27 cellular contexts compared by ENCODE assay signal in the genomic region with DNA sequence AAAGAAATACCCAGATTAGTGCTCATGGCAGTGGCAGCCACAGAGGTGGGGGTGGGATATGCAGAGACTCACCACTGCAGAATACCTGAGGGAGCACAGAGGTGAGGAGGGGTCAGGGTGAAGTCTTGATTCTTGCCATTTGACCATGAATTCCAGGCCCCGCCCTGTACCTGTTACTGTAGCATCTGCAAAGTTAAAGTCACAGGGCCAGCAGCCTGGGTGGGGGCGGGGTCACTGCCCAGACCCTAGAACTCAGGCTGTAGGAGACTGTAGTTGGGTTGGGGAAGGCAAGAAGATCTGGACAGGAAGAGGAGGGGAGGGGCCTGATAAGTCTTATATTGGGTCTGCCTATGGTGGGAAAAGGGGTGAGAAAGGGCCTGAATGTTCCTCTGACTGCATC. TPM values are rescaled to one million over a fixed set of nuclear protein-coding genes. Genes with fewer than 3 reads are reported as not detected.
"Had no signal": no experiment of that assay in that cellular context is flagged by ENCODE, and none has a peak within 500 bp of the region (broad histone marks: within the 10 kb centered on the region; RNA-seq: fewer than 3 reads in every experiment).

No MANE protein-coding gene starts in this region.

- H3K27me3 ChIP-seq: left lung, pancreas, tibial nerve, uterus had no signal

- DNase-seq: hypothalamus; immature natural killer cell; kidney; left colon; left lung; lower lobe of right lung; mammary epithelial cell; mesenchymal stem cell; naive B cell; natural killer cell; pancreas; posterior cingulate gyrus; retina; stimulated activated CD4-positive, alpha-beta T cell treated with anti-CD3 and anti-CD28 coated beads, Interleukin-12 subunit alpha, Interleukin-12 subunit beta, amount 100 ng/mL, for 4 hours; stimulated activated CD4-positive, alpha-beta T cell treated with anti-CD3 and anti-CD28 coated beads, Interleukin-15, amount 100 ng/mL, for 24 hours; stimulated activated CD4-positive, alpha-beta T cell treated with anti-CD3 and anti-CD28 coated beads, Interleukin-2, amount 100 ng/mL, for 24 hours; stimulated activated CD4-positive, alpha-beta T cell treated with anti-CD3 and anti-CD28 coated beads, Interleukin-4, amount 100 ng/mL, for 1 hour; stimulated activated naive B cell treated with anti-CD40 and anti-IgM and Interleukin-4, amounts not matched to agents 10 μg/mL and 1 μg/mL and 100 μg/mL, for 72 hours; substantia nigra; uterus had no signal

- H3K27ac ChIP-seq: left lung, lower lobe of right lung, pancreas, prostate gland, skin epidermis, tibial nerve, uterus had no signal

- H3K4me3 ChIP-seq: left lung, lower lobe of right lung, pancreas, prostate gland, skin epidermis, tibial nerve, uterus had no signal

- H3K4me3 Mint-ChIP-seq: immature natural killer cell; natural killer cell; stimulated activated naive B cell treated with anti-CD40 and anti-IgM and Interleukin-4, amounts not matched to agents 10 μg/mL and 1 μg/mL and 100 μg/mL, for 72 hours; stimulated activated naive CD8-positive, alpha-beta T cell treated with anti-CD3 and anti-CD28 coated beads, Interleukin-15, Interleukin-2, amounts not matched to agents 100 ng/mL and 50 ng/mL, for 24 hours; type B pancreatic cell had no signal

- H3K36me3 ChIP-seq: left lung, lower lobe of right lung, pancreas, prostate gland, tibial nerve, uterus had no signal

- H3K9me3 ChIP-seq: left lung, lower lobe of right lung, pancreas, prostate gland, tibial nerve, uterus had no signal

- ATAC-seq: left colon; left lung; lower lobe of right lung; natural killer cell; pancreas; right cardiac atrium; sciatic nerve; stimulated activated naive B cell treated with anti-CD40 and anti-IgM and Interleukin-4, amounts not matched to agents 10 μg/mL and 1 μg/mL and 100 μg/mL, for 72 hours had no signal

- H3K9me3 Mint-ChIP-seq: immature natural killer cell; naive B cell; natural killer cell; stimulated activated naive B cell treated with anti-CD40 and anti-IgM and Interleukin-4, amounts not matched to agents 10 μg/mL and 1 μg/mL and 100 μg/mL, for 72 hours; stimulated activated naive CD8-positive, alpha-beta T cell treated with anti-CD3 and anti-CD28 coated beads, Interleukin-15, Interleukin-2, amounts not matched to agents 100 ng/mL and 50 ng/mL, for 24 hours; type B pancreatic cell had no signal

- H3K4me1 Mint-ChIP-seq: immature natural killer cell; stimulated activated naive B cell treated with anti-CD40 and anti-IgM and Interleukin-4, amounts not matched to agents 10 μg/mL and 1 μg/mL and 100 μg/mL, for 72 hours had no signal

- H3K27ac Mint-ChIP-seq: immature natural killer cell; stimulated activated naive B cell treated with anti-CD40 and anti-IgM and Interleukin-4, amounts not matched to agents 10 μg/mL and 1 μg/mL and 100 μg/mL, for 72 hours; stimulated activated naive CD8-positive, alpha-beta T cell treated with anti-CD3 and anti-CD28 coated beads, Interleukin-15, Interleukin-2, amounts not matched to agents 100 ng/mL and 50 ng/mL, for 24 hours; type B pancreatic cell had no signal

- H3K36me3 Mint-ChIP-seq: immature natural killer cell; naive B cell; natural killer cell; stimulated activated naive B cell treated with anti-CD40 and anti-IgM and Interleukin-4, amounts not matched to agents 10 μg/mL and 1 μg/mL and 100 μg/mL, for 72 hours; type B pancreatic cell had no signal

- H3K4me1 ChIP-seq: left lung, lower lobe of right lung, pancreas, prostate gland, tibial nerve, uterus had no signal

- H3K27me3 Mint-ChIP-seq: naive B cell; stimulated activated naive B cell treated with anti-CD40 and anti-IgM and Interleukin-4, amounts not matched to agents 10 μg/mL and 1 μg/mL and 100 μg/mL, for 72 hours; stimulated activated naive CD8-positive, alpha-beta T cell treated with anti-CD3 and anti-CD28 coated beads, Interleukin-15, Interleukin-2, amounts not matched to agents 100 ng/mL and 50 ng/mL, for 24 hours; type B pancreatic cell had no signal

RNA-seq across cellular contexts. Expression of a gene that starts 18.8 kb away (rescaled TPM):
- polyA plus RNA-seq: immature natural killer cell had no signal
